ENCODE assay signal across 8 cellular contexts in genomic region chr1:36151845-36152203, GRCh38. TPM values are rescaled to one million over a fixed set of nuclear protein-coding genes. Genes with fewer than 3 reads are reported as not detected.
DNase-seq lines count a peak whose midpoint lies in the region; ATAC-seq, FAIRE-seq and TF ChIP-seq lines count a peak whose summit lies in the region.

No MANE protein-coding gene starts in this region.

- H3K4me1 Mint-ChIP-seq in activated T-helper 1 cell treated with anti-CD3 and anti-CD28 coated beads, Interleukin-12 subunit alpha, Interleukin-12 subunit beta, Interleukin-2, Interleukin-4 antibody, amounts not matched to agents 30 ng/mL and 10 ng/mL and 1 ng/mL, durations not matched to agents 14 hours and 24 hours and 36 hours (ENCODE audit: low read depth) = peaks cover 66% of the 10 kb centered on the region

- H3K27ac ChIP-seq in kidney (ENCODE audit: low read depth in 2 of 2, low read length in 2 of 2) = peak overlapping the region; percentile 71 to 94
- H3K27ac ChIP-seq in temporal lobe (ENCODE audit: low read depth, low read length) = peak overlapping the region; percentile 75

- peak overlapping the region; percentile 82 for H3K27ac Mint-ChIP-seq in activated T-helper 1 cell treated with anti-CD3 and anti-CD28 coated beads, Interleukin-12 subunit alpha, Interleukin-12 subunit beta, Interleukin-2, Interleukin-4 antibody, amounts not matched to agents 30 ng/mL and 10 ng/mL and 1 ng/mL, durations not matched to agents 14 hours and 24 hours and 36 hours

- intact Hi-C loops in activated T-helper 1 cell treated with anti-CD3 and anti-CD28 coated beads, Interleukin-12 subunit alpha, Interleukin-12 subunit beta, Interleukin-2, Interleukin-4 antibody, amounts not matched to agents 30 ng/mL and 10 ng/mL and 1 ng/mL, durations not matched to agents 14 hours and 24 hours and 36 hours (cut with micrococcal nuclease) = no loop called here
- intact Hi-C loops in kidney (cut with DNase I) = no loop called here

- no peak for TF ChIP-seq CTCF in kidney (IDR thresholded peaks at IDR 0.05; ENCODE audit: borderline replicate concordance, extremely low read depth, insufficient read depth)

- peak overlapping the region; percentile 62 for H3K4me3 Mint-ChIP-seq in activated T-helper 1 cell treated with anti-CD3 and anti-CD28 coated beads, Interleukin-12 subunit alpha, Interleukin-12 subunit beta, Interleukin-2, Interleukin-4 antibody, amounts not matched to agents 30 ng/mL and 10 ng/mL and 1 ng/mL, durations not matched to agents 14 hours and 24 hours and 36 hours

- no peak overlapping the region for H3K4me3 ChIP-seq in kidney (ENCODE audit: low read length in 2 of 2)

- DNase-seq in NCI-H82 (lab: John Stamatoyannopoulos, UW) (peak; percentile 47), NCI-H82 treated with DMSO at 0.1 percent for 48 hours (lab: John Stamatoyannopoulos, UW; ENCODE audit: unreplicated experiment) (no peak), kidney (no peak), NOMO-1 treated with dmso at 0.1 percent for 144 hours (lab: John Stamatoyannopoulos, UW; ENCODE audit: unreplicated experiment) (no peak), NCI-H748 treated with DMSO at 0.1 percent for 48 hours (lab: John Stamatoyannopoulos, UW) (no peak)
- DNase-seq in activated T-helper 1 cell treated with anti-CD3 and anti-CD28 coated beads, Interleukin-12 subunit alpha, Interleukin-12 subunit beta, Interleukin-2, Interleukin-4 antibody, amounts not matched to agents 30 ng/mL and 10 ng/mL and 1 ng/mL, durations not matched to agents 14 hours and 24 hours and 36 hours (ENCODE audit: low spot score) = peak; percentile 50

- no peak for FAIRE-seq in kidney (lab: Jason Lieb, UNC)

- no peaks in the 10 kb centered on the region for H3K9me3 ChIP-seq in kidney (ENCODE audit: control insufficient read depth in 1 of 2, low read length in 2 of 2)

- no peaks in the 10 kb centered on the region for H3K27me3 Mint-ChIP-seq in activated T-helper 1 cell treated with anti-CD3 and anti-CD28 coated beads, Interleukin-12 subunit alpha, Interleukin-12 subunit beta, Interleukin-2, Interleukin-4 antibody, amounts not matched to agents 30 ng/mL and 10 ng/mL and 1 ng/mL, durations not matched to agents 14 hours and 24 hours and 36 hours (ENCODE audit: insufficient read depth)

- H3K36me3 Mint-ChIP-seq in activated T-helper 1 cell treated with anti-CD3 and anti-CD28 coated beads, Interleukin-12 subunit alpha, Interleukin-12 subunit beta, Interleukin-2, Interleukin-4 antibody, amounts not matched to agents 30 ng/mL and 10 ng/mL and 1 ng/mL, durations not matched to agents 14 hours and 24 hours and 36 hours (ENCODE audit: low read depth) = peaks cover 7% of the 10 kb centered on the region

- peaks cover 20 to 24% of the 10 kb centered on the region in 2 donors for H3K4me1 ChIP-seq in kidney (ENCODE audit: control insufficient read depth in 1 of 2, insufficient read depth in 1 of 2, low read depth in 1 of 2, low read length in 2 of 2)

- ATAC-seq in HG02981 (IDR thresholded peaks at IDR 0.05; ENCODE audit: unreplicated experiment) = no peak

- peak overlapping the region in 1 of 2 donors; percentile 35 for H3K9ac ChIP-seq in kidney (ENCODE audit: low read length in 2 of 2)

- no peaks in the 10 kb centered on the region for H3K36me3 ChIP-seq in kidney (ENCODE audit: control insufficient read depth in 1 of 2, insufficient read depth in 2 of 2, low read length in 2 of 2)

- no peaks in the 10 kb centered on the region for H3K9me3 Mint-ChIP-seq in activated T-helper 1 cell treated with anti-CD3 and anti-CD28 coated beads, Interleukin-12 subunit alpha, Interleukin-12 subunit beta, Interleukin-2, Interleukin-4 antibody, amounts not matched to agents 30 ng/mL and 10 ng/mL and 1 ng/mL, durations not matched to agents 14 hours and 24 hours and 36 hours

RNA-seq across cellular contexts. Expression of gene TRAPPC3, which starts 2.5 kb away (rescaled TPM):
- 74.2 and 74.4 TPM in 2 replicates for total RNA-seq in activated T-helper 1 cell treated with anti-CD3 and anti-CD28 coated beads, Interleukin-12 subunit alpha, Interleukin-12 subunit beta, Interleukin-2, Interleukin-4 antibody, amounts not matched to agents 30 ng/mL and 10 ng/mL and 1 ng/mL, durations not matched to agents 14 hours and 24 hours and 36 hours
- total RNA-seq in kidney (58.4 TPM), temporal lobe (40.8 TPM)
- polyA plus RNA-seq in kidney (ENCODE audit: insufficient read depth, low read depth, low replicate concordance) = 102 TPM

RNA-seq across cellular contexts. Expression of gene MAP7D1, which starts 4.1 kb away (rescaled TPM):
- 167 and 169 TPM in 2 replicates for total RNA-seq in activated T-helper 1 cell treated with anti-CD3 and anti-CD28 coated beads, Interleukin-12 subunit alpha, Interleukin-12 subunit beta, Interleukin-2, Interleukin-4 antibody, amounts not matched to agents 30 ng/mL and 10 ng/mL and 1 ng/mL, durations not matched to agents 14 hours and 24 hours and 36 hours
- 78.7 TPM for total RNA-seq in kidney
- polyA plus RNA-seq in kidney (ENCODE audit: insufficient read depth, low read depth, low replicate concordance) = 47.5 TPM
- 52.9 TPM for total RNA-seq in temporal lobe

RNA-seq across cellular contexts. Expression of gene COL8A2, which starts 26.8 kb away (rescaled TPM):
- 0.08 TPM in 1 of 2 replicates, not detected in the other for total RNA-seq in activated T-helper 1 cell treated with anti-CD3 and anti-CD28 coated beads, Interleukin-12 subunit alpha, Interleukin-12 subunit beta, Interleukin-2, Interleukin-4 antibody, amounts not matched to agents 30 ng/mL and 10 ng/mL and 1 ng/mL, durations not matched to agents 14 hours and 24 hours and 36 hours
- total RNA-seq in kidney = 6.4 TPM
- 0.90 TPM for polyA plus RNA-seq in kidney (ENCODE audit: insufficient read depth, low read depth, low replicate concordance)
- total RNA-seq in temporal lobe = 0.98 TPM

Comparison
In these comparisons a context has a peak if more than half of its experiments do, and no peak if none do; other contexts are left out.
1. DNase-seq: peak in NCI-H82 (single experiment) and activated T-helper 1 cell treated with anti-CD3 and anti-CD28 coated beads, Interleukin-12 subunit alpha, Interleukin-12 subunit beta, Interleukin-2, Interleukin-4 antibody, amounts not matched to agents 30 ng/mL and 10 ng/mL and 1 ng/mL, durations not matched to agents 14 hours and 24 hours and 36 hours (single experiment); none in NCI-H82 treated with DMSO at 0.1 percent for 48 hours (single experiment), kidney (single experiment), NOMO-1 treated with dmso at 0.1 percent for 144 hours (single experiment) and NCI-H748 treated with DMSO at 0.1 percent for 48 hours (single experiment).